In the genomic region with DNA sequence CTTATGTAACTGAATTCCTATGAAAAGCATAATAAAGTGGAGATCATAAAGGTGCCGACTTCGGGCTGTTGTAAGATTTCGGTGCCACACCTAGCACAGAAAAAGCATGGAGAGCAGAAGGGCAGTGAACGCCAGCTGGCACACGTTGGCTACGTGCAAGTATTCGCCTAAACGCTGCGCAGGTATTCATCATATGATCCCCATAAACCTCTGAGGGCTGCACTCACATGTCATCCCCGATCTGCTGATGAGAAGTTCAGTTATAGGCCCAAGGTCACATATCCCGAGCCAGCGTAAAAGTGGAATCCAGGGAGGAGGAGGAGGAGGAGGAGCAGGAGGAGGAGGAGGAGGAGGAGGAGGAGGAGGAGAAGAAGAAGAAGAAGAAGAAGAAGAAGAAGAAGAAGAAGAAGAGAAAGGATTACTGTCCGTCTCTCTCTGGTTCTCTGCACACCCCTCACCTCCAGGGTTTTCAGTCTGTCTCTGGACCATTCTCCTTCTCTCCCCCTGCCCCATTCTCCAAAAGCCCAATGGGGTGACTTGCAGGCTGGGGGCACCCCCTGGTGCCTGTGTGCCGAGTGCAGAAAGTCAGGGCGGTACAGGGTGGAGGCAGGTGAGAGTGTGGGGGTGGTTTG, we compare ENCODE assay signal across 1 cellular context.
TF ChIP-seq lines count a peak whose summit lies in the region.

No MANE protein-coding gene starts in this region.

TF ChIP-seq in A549, 52 proteins besides CTCF, POLR2A, EP300 and RAD21:
- TF ChIP-seq KDM5A (IDR thresholded peaks at IDR 0.05) (no peak), NPAS2 (CRISPR knock-in tag; IDR thresholded peaks at IDR 0.05; ENCODE audit: borderline replicate concordance) (no peak), EHMT2 (IDR thresholded peaks at IDR 0.05; ENCODE audit: low read depth) (no peak), HOXB13 (CRISPR knock-in tag; IDR thresholded peaks at IDR 0.05; ENCODE audit: low read depth) (no peak), SREBF2 (IDR thresholded peaks at IDR 0.05) (no peak), ESRRA (IDR thresholded peaks at IDR 0.05; ENCODE audit: borderline replicate concordance, low read length) (no peak), HOXA7 (CRISPR knock-in tag; IDR thresholded peaks at IDR 0.05) (no peak), FOSL2 (IDR thresholded peaks at IDR 0.05) (no peak), FOSL2 (CRISPR knock-in tag; IDR thresholded peaks at IDR 0.05) (no peak), CBX2 (IDR thresholded peaks at IDR 0.05; ENCODE audit: borderline replicate concordance, low read depth) (no peak), HDAC2 (IDR thresholded peaks at IDR 0.05) (no peak)
- TF ChIP-seq, protein P1, sequence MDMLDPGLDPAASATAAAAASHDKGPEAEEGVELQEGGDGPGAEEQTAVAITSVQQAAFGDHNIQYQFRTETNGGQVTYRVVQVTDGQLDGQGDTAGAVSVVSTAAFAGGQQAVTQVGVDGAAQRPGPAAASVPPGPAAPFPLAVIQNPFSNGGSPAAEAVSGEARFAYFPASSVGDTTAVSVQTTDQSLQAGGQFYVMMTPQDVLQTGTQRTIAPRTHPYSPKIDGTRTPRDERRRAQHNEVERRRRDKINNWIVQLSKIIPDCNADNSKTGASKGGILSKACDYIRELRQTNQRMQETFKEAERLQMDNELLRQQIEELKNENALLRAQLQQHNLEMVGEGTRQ (IDR thresholded peaks at IDR 0.05): no peak
